13 cellular contexts compared by ENCODE assay signal in genomic region chr10:5575482-5576153, GRCh38. TPM values are rescaled to one million over a fixed set of nuclear protein-coding genes. Genes with fewer than 3 reads are reported as not detected.
DNase-seq lines count a peak whose midpoint lies in the region; ATAC-seq, FAIRE-seq and TF ChIP-seq lines count a peak whose summit lies in the region.
"Had no signal": no experiment of that assay in that cellular context is flagged by ENCODE, and none has a peak within 500 bp of the region (broad histone marks: within the 10 kb centered on the region; RNA-seq: fewer than 3 reads in every experiment).

No MANE protein-coding gene starts in this region.

- H3K4me3 Mint-ChIP-seq in WTC11 (no peak overlapping the region), natural killer cell (no peak overlapping the region)
- H3K4me3 Mint-ChIP-seq: activated CD4-positive, alpha-beta memory T cell treated with anti-CD3 and anti-CD28 coated beads, Interleukin-2, amount 10 ng/mL, durations not matched to agents 7 days and 5 days had no signal

- H3K9me3 Mint-ChIP-seq in WTC11 (no peaks in the 10 kb centered on the region), natural killer cell (no peaks in the 10 kb centered on the region)
- H3K9me3 Mint-ChIP-seq: activated CD4-positive, alpha-beta memory T cell treated with anti-CD3 and anti-CD28 coated beads, Interleukin-2, amount 10 ng/mL, durations not matched to agents 7 days and 5 days had no signal

- H3K4me1 ChIP-seq in A549 = peaks cover 19% of the 10 kb centered on the region
- no peaks in the 10 kb centered on the region for H3K4me1 ChIP-seq in left lung

- H3K27ac Mint-ChIP-seq in WTC11 (no peak overlapping the region), natural killer cell (no peak overlapping the region)
- H3K27ac Mint-ChIP-seq: activated CD4-positive, alpha-beta memory T cell treated with anti-CD3 and anti-CD28 coated beads, Interleukin-2, amount 10 ng/mL, durations not matched to agents 7 days and 5 days had no signal

- FAIRE-seq in A549 (lab: Jason Lieb, UNC) = no peak
- FAIRE-seq: bronchial epithelial cell had no signal

- H3K4me2 ChIP-seq in A549 = peak overlapping the region; percentile 27; the same call in 1 of the 3 replicates

- TF ChIP-seq RAD21 in A549 (conservative IDR thresholded peaks at IDR 0.05 in 1 of 2, IDR thresholded peaks at IDR 0.05 in 1 of 2) = no peak

- ATAC-seq in A549 (peak; percentile 41 to 51; a peak in 3 of 6 replicates), WTC11 (peak; percentile 30), left lung (peak; percentile 22), HG03520 (IDR thresholded peaks at IDR 0.05; ENCODE audit: unreplicated experiment) (no peak), natural killer cell (no peak)

- H3K4me3 ChIP-seq in A549 = no peak overlapping the region
- no peak overlapping the region for H3K4me3 ChIP-seq in left lung

- no peaks in the 10 kb centered on the region for H3K27me3 ChIP-seq in left lung

- H3K27ac ChIP-seq in A549 = peak overlapping the region; percentile 44 to 74; a peak in 5 of 6 replicates
- no peak overlapping the region for H3K27ac ChIP-seq in left lung

- CTCF ChIA-PET in A549 (lab: Yijun Ruan, JAX) (no interaction called here), WTC11 (lab: Charles Lee) (no interaction called here)

- H3K36me3 Mint-ChIP-seq in WTC11 (no peaks in the 10 kb centered on the region), natural killer cell (no peaks in the 10 kb centered on the region)

- intact Hi-C loops in left lung (cut with DNase I) (no loop called here), natural killer cell (cut with micrococcal nuclease) (no loop called here)

- H3K4me1 Mint-ChIP-seq in WTC11 (peaks cover 12% of the 10 kb centered on the region), natural killer cell (no peaks in the 10 kb centered on the region)
- H3K4me1 Mint-ChIP-seq: activated CD4-positive, alpha-beta memory T cell treated with anti-CD3 and anti-CD28 coated beads, Interleukin-2, amount 10 ng/mL, durations not matched to agents 7 days and 5 days had no signal

- POLR2A ChIA-PET in A549 (lab: Yijun Ruan, JAX) = no interaction called here
- POLR2A ChIA-PET in WTC11 (lab: Charles Lee) = no interaction called here

- H3K36me3 ChIP-seq in left lung = no peaks in the 10 kb centered on the region

- DNase-seq in A549 (ENCODE audit: low read depth in 1 of 2, low spot score in 1 of 2) (no peak), EL (peak; percentile 81), WTC11 (ENCODE audit: low spot score) (no peak), left lung (no peak), 8988T (no peak), NCI-H446 (lab: John Stamatoyannopoulos, UW) (no peak), natural killer cell (no peak)
- DNase-seq: activated CD4-positive, alpha-beta memory T cell treated with anti-CD3 and anti-CD28 coated beads, Interleukin-2, amount 10 ng/mL, durations not matched to agents 7 days and 5 days; DMS153; Kasumi-1; stimulated activated CD4-positive, alpha-beta T cell treated with anti-CD3 and anti-CD28 coated beads, Interleukin-2, amount 100 ng/mL, for 48 hours had no signal

- H3K27me3 Mint-ChIP-seq in WTC11 (ENCODE audit: low read depth) = no peaks in the 10 kb centered on the region
- H3K27me3 Mint-ChIP-seq in natural killer cell (ENCODE audit: low read depth in 2 of 2) = no peaks in the 10 kb centered on the region

- TF ChIP-seq POLR2A in A549 (IDR thresholded peaks at IDR 0.05; ENCODE audit: low read length) = no peak

- H3K9me3 ChIP-seq in A549 (no peaks in the 10 kb centered on the region), left lung (no peaks in the 10 kb centered on the region)

- no peak for TF ChIP-seq CTCF in A549 (IDR thresholded peaks at IDR 0.05)
- no peak for TF ChIP-seq CTCF in WTC11 (IDR thresholded peaks at IDR 0.05)
- no peak for TF ChIP-seq CTCF in left lung (IDR thresholded peaks at IDR 0.05)
- TF ChIP-seq CTCF in natural killer cell (IDR thresholded peaks at IDR 0.05) = no peak

- no peak for TF ChIP-seq EP300 in A549 (IDR thresholded peaks at IDR 0.05)

- WGBS in A549 (ENCODE audit: missing lambda C conversion rate) = 85% methylated on average over 17 of the region's 23 CpGs

TF ChIP-seq in A549, 52 proteins besides CTCF, POLR2A, EP300 and RAD21:
- no peak for TF ChIP-seq FOSL2 (IDR thresholded peaks at IDR 0.05)
- 0 out of 2 replicates have a peak, but pooled peaks have one; percentile 3 for TF ChIP-seq FOSL2 (CRISPR knock-in tag; IDR thresholded peaks at IDR 0.05)
- no peak for TF ChIP-seq HEYL (CRISPR knock-in tag; IDR thresholded peaks at IDR 0.05)

TF ChIP-seq in WTC11, 78 proteins besides CTCF, POLR2A, EP300 and RAD21 (continues in another document):
- TF ChIP-seq AR (CRISPR knock-in tag; IDR thresholded peaks at IDR 0.05) = no peak
- no peak for TF ChIP-seq RORB (CRISPR knock-in tag; IDR thresholded peaks at IDR 0.05)
- no peak for TF ChIP-seq CREB1 (CRISPR knock-in tag; IDR thresholded peaks at IDR 0.05)
- no peak for TF ChIP-seq OVOL2 (CRISPR knock-in tag; IDR thresholded peaks at IDR 0.05; ENCODE audit: borderline replicate concordance)
- no peak for TF ChIP-seq ZNF396 (CRISPR knock-in tag; IDR thresholded peaks at IDR 0.05; ENCODE audit: borderline replicate concordance)
- TF ChIP-seq ZNF121 (CRISPR knock-in tag; IDR thresholded peaks at IDR 0.05) = no peak
- TF ChIP-seq ZNF138 (CRISPR knock-in tag; conservative IDR thresholded peaks at IDR 0.05) = no peak
- no peak for TF ChIP-seq RELA (CRISPR knock-in tag; IDR thresholded peaks at IDR 0.05; ENCODE audit: borderline replicate concordance)
- TF ChIP-seq USF1 (CRISPR knock-in tag; IDR thresholded peaks at IDR 0.05) = no peak
- TF ChIP-seq ARID4B (CRISPR knock-in tag; IDR thresholded peaks at IDR 0.05; ENCODE audit: borderline replicate concordance) = no peak

RNA-seq across cellular contexts. Expression of gene CALML3, which starts 50.9 kb away (rescaled TPM):
- polyA plus RNA-seq in A549 (2011; rRNA removed) (not detected in 2 replicates), A549 (2017; fragmentation: RNase III; extraction: RNeasy Plus Mini Kit Qiagen cat#74134 plus additional on column Dnase treatment) (not detected in 3 replicates)
- 0.01 TPM in 1 of 2 replicates, not detected in the other for polyA plus RNA-seq in A549 (2012; cell fraction: cytosol; rRNA removed)
- polyA plus RNA-seq in A549 (2012; cell fraction: nucleus; rRNA removed) = not detected in 2 replicates
- not detected in 2 replicates for polyA minus RNA-seq in A549 (2011; rRNA and poly(A)+ RNA removed)
- total RNA-seq in WTC11 (2021) (not detected in 3 replicates), left lung (not detected), natural killer cell (not detected)
- total RNA-seq: activated CD4-positive, alpha-beta memory T cell treated with anti-CD3 and anti-CD28 coated beads, Interleukin-2, amount 10 ng/mL, durations not matched to agents 7 days and 5 days had no signal

Comparison
In these comparisons a context has a peak if more than half of its experiments do, and no peak if none do; other contexts are left out.
1. ATAC-seq: peak in A549 (2 of 2), WTC11 (single experiment) and left lung (single experiment); none in HG03520 (single experiment) and natural killer cell (0 of 3).
2. H3K27ac ChIP-seq: peak in A549 (2 of 2); none in left lung (0 of 2).